20 cellular contexts compared by ENCODE assay signal in genomic region chrX:35115205-35115604, GRCh38.
DNase-seq lines count a peak whose midpoint lies in the region; ATAC-seq and TF ChIP-seq lines count a peak whose summit lies in the region.
"Had no signal": no experiment of that assay in that cellular context is flagged by ENCODE, and none has a peak within 500 bp of the region (broad histone marks: within the 10 kb centered on the region; RNA-seq: fewer than 3 reads in every experiment).

No MANE protein-coding gene starts in this region.

- DNase-seq in AG09319 (ENCODE audit: extremely low read depth, low read depth) (peak; percentile 8), LHCN-M2 (ENCODE audit: low read depth) (peak; percentile 72), epithelial cell of esophagus (ENCODE audit: low read depth) (peak; percentile 11), mesenchymal stem cell (peak; percentile 30), nucleus accumbens (lab: John Stamatoyannopoulos, UW) (no peak), NCI-H524 treated with DMSO at 0.1 percent for 48 hours (lab: John Stamatoyannopoulos, UW) (no peak)
- DNase-seq in activated CD4-positive, alpha-beta T cell treated with anti-CD3 and anti-CD28 coated beads for 4 hours: no peak
- DNase-seq: activated CD4-positive, alpha-beta T cell treated with anti-CD3 and anti-CD28 coated beads for 1 hour; BE2C; colonic mucosa; head of caudate nucleus; immature natural killer cell; lower lobe of right lung; NCI-H1417 treated with DMSO at 0.1 percent for 48 hours; NCI-H82; pancreas; stomach; T1000 had no signal

- H2AK5ac ChIP-seq in mesenchymal stem cell (ENCODE audit: low read length, severe bottlenecking): no peak overlapping the region

- H2BK120ac ChIP-seq in mesenchymal stem cell (ENCODE audit: low read depth, low read length): no peak overlapping the region

- no peak overlapping the region for H2AFZ ChIP-seq in mesenchymal stem cell (ENCODE audit: low read depth, low read length)

- H3K27me3 ChIP-seq in mesenchymal stem cell (ENCODE audit: control insufficient read depth in 1 of 2, insufficient read depth in 1 of 2, low read length in 2 of 2): no peaks in the 10 kb centered on the region
- H3K27me3 ChIP-seq: BE2C, colonic mucosa, pancreas, stomach had no signal

- H3K4me3 ChIP-seq in epithelial cell of esophagus (ENCODE audit: low read length): no peak overlapping the region
- no peak overlapping the region for H3K4me3 ChIP-seq in mesenchymal stem cell (ENCODE audit: insufficient read depth in 1 of 2, low read depth in 1 of 2, low read length in 2 of 2)
- H3K4me3 ChIP-seq: colonic mucosa, lower lobe of right lung, pancreas, SK-N-MC, stomach had no signal

- H2BK5ac ChIP-seq in mesenchymal stem cell (ENCODE audit: low read depth, low read length, poor library complexity, severe bottlenecking): no peak overlapping the region

- no peak overlapping the region for H3K23ac ChIP-seq in mesenchymal stem cell (ENCODE audit: low read length in 2 of 2)

- no peak overlapping the region for H2BK12ac ChIP-seq in mesenchymal stem cell (ENCODE audit: low read length in 2 of 2)

- no peak for ATAC-seq in GM18519 (IDR thresholded peaks at IDR 0.05; ENCODE audit: low FRiP score, unreplicated experiment)
- ATAC-seq: lower lobe of right lung, pancreas had no signal

- H4K8ac ChIP-seq in mesenchymal stem cell (ENCODE audit: low read length): no peak overlapping the region

- H4K91ac ChIP-seq in mesenchymal stem cell (ENCODE audit: low read length): no peak overlapping the region

- no peak for TF ChIP-seq CTCF in AG09319 (IDR thresholded peaks at IDR 0.05; ENCODE audit: low read depth, low read length)
- TF ChIP-seq CTCF in epithelial cell of esophagus (IDR thresholded peaks at IDR 0.05; ENCODE audit: insufficient read depth, low read depth, low read length, missing control alignments): no peak

- no peak overlapping the region for H3K4me2 ChIP-seq in mesenchymal stem cell (ENCODE audit: low read length, poor library complexity, severe bottlenecking)

- H3K4me1 ChIP-seq in mesenchymal stem cell (ENCODE audit: control insufficient read depth, insufficient read depth, low read depth, low read length): no peaks in the 10 kb centered on the region
- H3K4me1 ChIP-seq: BE2C, colonic mucosa, lower lobe of right lung, pancreas, stomach had no signal

- no peak overlapping the region for H3K4ac ChIP-seq in mesenchymal stem cell (ENCODE audit: low read depth in 1 of 2, low read length in 2 of 2)

- WGBS in mesenchymal stem cell: 80% methylated on average over 1 of the region's 1 CpG

- no peaks in the 10 kb centered on the region for H3K36me3 ChIP-seq in mesenchymal stem cell (ENCODE audit: control insufficient read depth in 1 of 2, insufficient read depth in 2 of 2, low read depth in 1 of 2, low read length in 2 of 2)
- H3K36me3 ChIP-seq: BE2C, colonic mucosa, lower lobe of right lung, pancreas, stomach had no signal

- H3K9ac ChIP-seq in mesenchymal stem cell (ENCODE audit: low read length): no peak overlapping the region

- H3K18ac ChIP-seq in mesenchymal stem cell (ENCODE audit: low read depth in 1 of 2, low read length in 2 of 2): no peak overlapping the region

- no peaks in the 10 kb centered on the region for H3K79me1 ChIP-seq in mesenchymal stem cell (replicated peaks; ENCODE audit: low read length, poor library complexity, severe bottlenecking)

- H2BK15ac ChIP-seq in mesenchymal stem cell (ENCODE audit: low read depth, poor library complexity, severe bottlenecking): no peak overlapping the region

- no peak overlapping the region for H3K14ac ChIP-seq in mesenchymal stem cell (ENCODE audit: low read length in 2 of 2)

- H3K27ac ChIP-seq in mesenchymal stem cell (ENCODE audit: low read length, poor library complexity, severe bottlenecking): no peak overlapping the region
- H3K27ac ChIP-seq: colonic mucosa, lower lobe of right lung, pancreas, SK-N-MC, stomach had no signal

- H3K9me3 ChIP-seq in mesenchymal stem cell (ENCODE audit: control insufficient read depth, low read length): no peaks in the 10 kb centered on the region
- H3K9me3 ChIP-seq: BE2C, colonic mucosa, lower lobe of right lung, pancreas had no signal

Comparison
In these comparisons a context has a peak if more than half of its experiments do, and no peak if none do; other contexts are left out.
1. DNase-seq: peak in AG09319 (single experiment), LHCN-M2 (single experiment), epithelial cell of esophagus (single experiment) and mesenchymal stem cell (single experiment); none in activated CD4-positive, alpha-beta T cell treated with anti-CD3 and anti-CD28 coated beads for 4 hours (0 of 2), nucleus accumbens (0 of 56) and NCI-H524 treated with DMSO at 0.1 percent for 48 hours (single experiment).